In genomic region chr6:134198093-134198492, GRCh38 we compare ENCODE assay signal across 1 cellular context.
TF ChIP-seq lines count a peak whose summit lies in the region.

No MANE protein-coding gene starts in this region.

TF ChIP-seq in HepG2, 621 proteins besides CTCF, POLR2A, EP300 and RAD21 (continued from another document and continues in another):
- TF ChIP-seq HIC2 (CRISPR knock-in tag; IDR thresholded peaks at IDR 0.05; ENCODE audit: low read depth) (no peak), ZNF143 (CRISPR knock-in tag; IDR thresholded peaks at IDR 0.05) (no peak), ZSCAN9 (CRISPR knock-in tag; IDR thresholded peaks at IDR 0.05; ENCODE audit: borderline replicate concordance) (peak; percentile 75; the same call in 1 of the 2 replicates), THRA (CRISPR knock-in tag; IDR thresholded peaks at IDR 0.05; ENCODE audit: borderline replicate concordance) (peak; percentile 96), HOMEZ (CRISPR knock-in tag; IDR thresholded peaks at IDR 0.05; ENCODE audit: low read depth) (peak; percentile 97), ZMYM2 (CRISPR knock-in tag; IDR thresholded peaks at IDR 0.05) (no peak), SKIL (CRISPR knock-in tag; IDR thresholded peaks at IDR 0.05; ENCODE audit: borderline replicate concordance) (peak; percentile 89), ATF2 (CRISPR knock-in tag; IDR thresholded peaks at IDR 0.05) (peak; percentile 94), ZNF12 (CRISPR knock-in tag; IDR thresholded peaks at IDR 0.05) (peak; percentile 59; the same call in 1 of the 2 replicates), ZFP1 (CRISPR knock-in tag; IDR thresholded peaks at IDR 0.05) (peak; percentile 88; the same call in 1 of the 2 replicates), HNF1A (IDR thresholded peaks at IDR 0.05; ENCODE audit: low read depth) (peak; percentile 76), HNF1A (CRISPR knock-in tag; IDR thresholded peaks at IDR 0.05; ENCODE audit: borderline replicate concordance) (peak; percentile 93; the same call in 1 of the 2 replicates), RBM22 (optimal IDR thresholded peaks at IDR 0.05; ENCODE audit: low read length) (no peak), RCOR2 (CRISPR knock-in tag; IDR thresholded peaks at IDR 0.05) (peak; percentile 95), CERS6 (CRISPR knock-in tag; IDR thresholded peaks at IDR 0.05) (no peak), THAP11 (CRISPR knock-in tag; IDR thresholded peaks at IDR 0.05) (peak; percentile 66; the same call in 1 of the 2 replicates), BRF2 (CRISPR knock-in tag; IDR thresholded peaks at IDR 0.05) (peak; percentile 60; the same call in 1 of the 2 replicates), GATA4 (IDR thresholded peaks at IDR 0.05; ENCODE audit: borderline replicate concordance, low read depth) (peak; percentile 99), CREB3 (CRISPR knock-in tag; IDR thresholded peaks at IDR 0.05) (0 out of 2 replicates have a peak, but pooled peaks have one; percentile 61), NR2F6 (IDR thresholded peaks at IDR 0.05) (peak; percentile 92), NR2F6 (CRISPR knock-in tag; IDR thresholded peaks at IDR 0.05) (peak; percentile 88), ZNF761 (CRISPR knock-in tag; conservative IDR thresholded peaks at IDR 0.05) (no peak), PRDM10 (CRISPR knock-in tag; IDR thresholded peaks at IDR 0.05; ENCODE audit: low read depth) (peak; percentile 38; the same call in 1 of the 2 replicates), SSRP1 (CRISPR knock-in tag; IDR thresholded peaks at IDR 0.05) (peak; percentile 57; the same call in 1 of the 2 replicates), MIER2 (CRISPR knock-in tag; IDR thresholded peaks at IDR 0.05) (peak; percentile 71; the same call in 1 of the 2 replicates), ZNF17 (CRISPR knock-in tag; IDR thresholded peaks at IDR 0.05) (no peak), SOX6 (IDR thresholded peaks at IDR 0.05) (no peak), SOX6 (CRISPR knock-in tag; IDR thresholded peaks at IDR 0.05) (peak; percentile 98), ZNF253 (CRISPR knock-in tag; IDR thresholded peaks at IDR 0.05; ENCODE audit: borderline replicate concordance) (no peak), ZNF709 (CRISPR knock-in tag; IDR thresholded peaks at IDR 0.05) (no peak), NR2F2 (IDR thresholded peaks at IDR 0.05; ENCODE audit: borderline replicate concordance, low read depth) (peak; percentile 95), CREM (IDR thresholded peaks at IDR 0.05) (peak; percentile 97), CREM (CRISPR knock-in tag; IDR thresholded peaks at IDR 0.05) (no peak), ARID2 (CRISPR knock-in tag; IDR thresholded peaks at IDR 0.05; ENCODE audit: borderline replicate concordance) (no peak), DNMT1 (CRISPR knock-in tag; IDR thresholded peaks at IDR 0.05) (no peak), KLF15 (CRISPR knock-in tag; IDR thresholded peaks at IDR 0.05; ENCODE audit: borderline replicate concordance) (no peak), FOXP1 (IDR thresholded peaks at IDR 0.05) (peak; percentile 39; the same call in 1 of the 2 replicates), FOXP1 (CRISPR knock-in tag; IDR thresholded peaks at IDR 0.05) (peak; percentile 97), PHB2 (IDR thresholded peaks at IDR 0.05; ENCODE audit: partially characterized antibody) (no peak), RELA (CRISPR knock-in tag; IDR thresholded peaks at IDR 0.05) (peak; percentile 64; the same call in 1 of the 2 replicates), KAT7 (CRISPR knock-in tag; IDR thresholded peaks at IDR 0.05; ENCODE audit: borderline replicate concordance) (peak; percentile 68; the same call in 1 of the 2 replicates), ZNF670 (CRISPR knock-in tag; IDR thresholded peaks at IDR 0.05; ENCODE audit: borderline replicate concordance) (0 out of 2 replicates have a peak, but pooled peaks have one; percentile 48), NCOA2 (CRISPR knock-in tag; IDR thresholded peaks at IDR 0.05) (peak; percentile 99), ASH2L (IDR thresholded peaks at IDR 0.05; ENCODE audit: insufficient read length, low read depth, low read length) (peak; percentile 74), ZNF160 (CRISPR knock-in tag; IDR thresholded peaks at IDR 0.05) (no peak)
